ENCODE assay signal across 25 cellular contexts in the genomic region with DNA sequence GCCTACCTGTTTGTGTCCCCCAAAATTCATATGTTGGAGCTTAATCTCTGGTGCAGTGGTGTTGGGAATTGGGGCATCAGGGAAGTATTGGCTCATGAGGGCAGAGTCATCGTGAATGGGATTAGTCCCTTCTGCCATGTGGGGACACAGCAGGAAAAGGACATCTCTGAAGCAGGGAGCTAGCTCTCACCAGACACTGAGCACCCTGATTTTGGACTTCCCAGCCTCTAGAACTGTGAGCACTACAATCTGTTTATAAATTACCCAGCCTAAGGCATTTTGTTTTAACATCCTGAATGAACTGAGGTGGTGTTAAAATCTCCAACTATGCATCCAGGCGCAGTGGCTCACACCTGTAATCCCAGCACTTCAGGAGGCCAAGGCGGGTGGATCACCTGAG.
"Had no signal": no experiment of that assay in that cellular context is flagged by ENCODE, and none has a peak within 500 bp of the region (broad histone marks: within the 10 kb centered on the region; RNA-seq: fewer than 3 reads in every experiment).

No MANE protein-coding gene starts in this region.

- H3K36me3 Mint-ChIP-seq: naive B cell had no signal

- DNase-seq: activated CD4-positive, alpha-beta memory T cell treated with anti-CD3 and anti-CD28 coated beads, Interleukin-2, amount 10 ng/mL, durations not matched to agents 7 days and 5 days; activated CD4-positive, alpha-beta T cell treated with anti-CD3 and anti-CD28 coated beads for 1 hour; activated CD4-positive, alpha-beta T cell treated with anti-CD3 and anti-CD28 coated beads, Interleukin-2, amount 10 ng/mL, durations not matched to agents 7 days and 5 days; activated gamma-delta T cell; activated naive CD4-positive, alpha-beta T cell treated with anti-CD3 and anti-CD28 coated beads, Interleukin-2, amount 10 ng/mL, durations not matched to agents 7 days and 5 days; amygdala; central memory CD4-positive, alpha-beta T cell; dermis blood vessel endothelial cell; effector CD8-positive, alpha-beta T cell; left ventricle myocardium inferior; naive B cell; nephron progenitor cell; psoas muscle; spleen; stimulated activated naive CD4-positive, alpha-beta T cell; T-helper 17 cell; T1000; tibial artery; upper lobe of right lung had no signal

- H2AFZ ChIP-seq: parathyroid adenoma had no signal

- H3K9me3 Mint-ChIP-seq: naive B cell had no signal

- H3K9ac ChIP-seq: parathyroid adenoma had no signal

- H3K36me3 ChIP-seq: left ventricle myocardium inferior, neutrophil, spleen, suprapubic skin, tibial artery, upper lobe of right lung had no signal

- ATAC-seq: psoas muscle, T-helper 17 cell, upper lobe of right lung, WTC11 had no signal

- H3K4me3 Mint-ChIP-seq: activated CD4-positive, alpha-beta memory T cell treated with anti-CD3 and anti-CD28 coated beads, Interleukin-2, amount 10 ng/mL, durations not matched to agents 7 days and 5 days; activated CD4-positive, alpha-beta T cell treated with anti-CD3 and anti-CD28 coated beads, Interleukin-2, amount 10 ng/mL, durations not matched to agents 7 days and 5 days; activated naive CD4-positive, alpha-beta T cell treated with anti-CD3 and anti-CD28 coated beads, Interleukin-2, amount 10 ng/mL, durations not matched to agents 7 days and 5 days; naive B cell; nephron progenitor cell; T-helper 17 cell; WTC11 had no signal

- H3K27me3 Mint-ChIP-seq: activated CD4-positive, alpha-beta memory T cell treated with anti-CD3 and anti-CD28 coated beads, Interleukin-2, amount 10 ng/mL, durations not matched to agents 7 days and 5 days; activated CD4-positive, alpha-beta T cell treated with anti-CD3 and anti-CD28 coated beads, Interleukin-2, amount 10 ng/mL, durations not matched to agents 7 days and 5 days; naive B cell; T-helper 17 cell had no signal

- H3K27me3 ChIP-seq: neutrophil, spleen, suprapubic skin, tibial artery, upper lobe of right lung had no signal

- H3K27ac Mint-ChIP-seq: activated CD4-positive, alpha-beta memory T cell treated with anti-CD3 and anti-CD28 coated beads, Interleukin-2, amount 10 ng/mL, durations not matched to agents 7 days and 5 days; activated CD4-positive, alpha-beta T cell treated with anti-CD3 and anti-CD28 coated beads, Interleukin-2, amount 10 ng/mL, durations not matched to agents 7 days and 5 days; activated naive CD4-positive, alpha-beta T cell treated with anti-CD3 and anti-CD28 coated beads, Interleukin-2, amount 10 ng/mL, durations not matched to agents 7 days and 5 days; naive B cell; nephron progenitor cell; T-helper 17 cell; WTC11 had no signal

- H3K4me3 ChIP-seq: left ventricle myocardium inferior, lung, psoas muscle, spleen, suprapubic skin, tibial artery, upper lobe of right lung had no signal

- H3K9me3 ChIP-seq: neutrophil, psoas muscle, spleen, suprapubic skin, tibial artery, upper lobe of right lung had no signal

- H3K27ac ChIP-seq: epithelial cell of prostate, left ventricle myocardium inferior, neutrophil, parathyroid adenoma, psoas muscle, suprapubic skin, upper lobe of right lung had no signal
